Comparison of ENCODE assay signal across 10 cellular contexts in genomic region chr5:115450741-115451140, GRCh38.
DNase-seq lines count a peak whose midpoint lies in the region; ATAC-seq and TF ChIP-seq lines count a peak whose summit lies in the region.
"Had no signal": no experiment of that assay in that cellular context is flagged by ENCODE, and none has a peak within 500 bp of the region (broad histone marks: within the 10 kb centered on the region; RNA-seq: fewer than 3 reads in every experiment).

No MANE protein-coding gene starts in this region.

- ATAC-seq in GM21576 (IDR thresholded peaks at IDR 0.05; ENCODE audit: unreplicated experiment) (peak; percentile 59), SK-N-SH treated with all-trans-retinoic acid at 6 μM for 48 hours (peak; percentile 80), left lobe of liver (peak; percentile 45), GM19395 (IDR thresholded peaks at IDR 0.05; ENCODE audit: unreplicated experiment) (no peak)

- peak; percentile 89 for DNase-seq in AG09309 (ENCODE audit: low read depth)
- DNase-seq in left lobe of liver (ENCODE audit: low spot score): no peak
- no peak for DNase-seq in middle frontal gyrus (ENCODE audit: extremely low spot score, low spot score)
- DNase-seq in HuH-7.5 (ENCODE audit: low spot score): no peak
- no peak for DNase-seq in cortex of kidney (lab: John Stamatoyannopoulos, UW)
- DNase-seq: Caco-2, MM.1S had no signal

- TF ChIP-seq CTCF in AG09309 (IDR thresholded peaks at IDR 0.05; ENCODE audit: control insufficient read depth, insufficient read depth, low read depth, low read length, missing control alignments): no peak

- H3K4me3 ChIP-seq in AG09309 (ENCODE audit: control insufficient read depth, low read depth, low read length): no peak overlapping the region

TF ChIP-seq in SK-N-SH treated with all-trans-retinoic acid at 6 μM for 48 hours, 23 proteins besides CTCF, POLR2A, EP300 and RAD21:
- TF ChIP-seq ZFP30 (CRISPR knock-in tag; IDR thresholded peaks at IDR 0.05) (no peak), GLIS3 (CRISPR knock-in tag; IDR thresholded peaks at IDR 0.05) (no peak), CSRNP3 (CRISPR knock-in tag; IDR thresholded peaks at IDR 0.05) (no peak)
